In the genomic region with DNA sequence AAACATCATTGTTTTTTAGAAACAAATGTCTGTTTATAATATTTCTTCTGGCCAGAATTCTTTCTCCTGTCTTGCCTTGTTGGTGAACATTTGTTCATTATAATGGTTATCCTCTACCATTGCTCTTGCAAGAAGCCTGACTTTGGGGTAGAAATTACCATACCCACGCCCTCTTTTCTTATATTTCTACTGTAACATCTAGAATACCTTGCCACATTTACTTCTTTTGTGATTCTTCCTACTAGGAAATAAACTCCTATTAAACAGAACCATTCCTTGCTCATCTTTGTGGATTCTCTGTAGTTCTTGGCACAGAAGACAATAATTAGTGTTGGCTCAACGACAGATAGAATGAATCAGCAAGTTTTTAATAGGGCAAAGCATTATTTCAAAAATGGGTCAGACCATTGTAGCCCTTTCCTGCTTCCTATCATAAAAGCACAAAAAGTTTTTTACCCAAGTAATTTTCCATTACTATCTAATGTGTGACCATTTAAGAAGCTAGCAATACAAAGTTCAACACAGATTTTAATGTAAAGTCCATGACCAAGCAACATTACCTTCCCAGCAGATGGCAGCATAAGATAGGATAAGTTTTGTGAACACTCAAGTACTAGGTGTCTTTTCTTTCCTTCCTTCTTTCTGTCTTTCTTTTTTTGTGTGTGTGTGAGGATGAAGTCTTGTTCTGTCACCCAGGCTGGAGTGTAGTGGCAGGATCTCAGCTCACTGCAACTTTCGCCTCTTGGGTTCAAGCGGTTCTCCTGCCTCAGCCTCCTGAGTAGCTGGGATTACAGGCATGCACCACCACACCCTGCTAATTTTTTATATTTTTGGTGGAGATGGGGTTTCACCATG, we compare ENCODE assay signal across 8 cellular contexts.
DNase-seq lines count a peak whose midpoint lies in the region; ATAC-seq and TF ChIP-seq lines count a peak whose summit lies in the region.

No MANE protein-coding gene starts in this region.

- H3K4me3 ChIP-seq in Jurkat, Clone E6-1 (ENCODE audit: low read length), result no peak overlapping the region
- H3K4me3 ChIP-seq in lower lobe of right lung, result no peak overlapping the region

- H3K4me1 ChIP-seq in lower lobe of right lung, result no peaks in the 10 kb centered on the region

- H3K27me3 ChIP-seq in lower lobe of right lung (ENCODE audit: low read depth), result no peaks in the 10 kb centered on the region

- H3K36me3 ChIP-seq in lower lobe of right lung, result no peaks in the 10 kb centered on the region

- ATAC-seq in GM19463 (IDR thresholded peaks at IDR 0.05; ENCODE audit: unreplicated experiment) (peak; percentile 82), lower lobe of right lung (peak; percentile 67 to 74)

- DNase-seq in D341Med (ENCODE audit: low spot score) (peak; percentile 46), NOMO-1 treated with DMSO at 0.1 percent for 48 hours (lab: John Stamatoyannopoulos, UW; ENCODE audit: unreplicated experiment) (peak; percentile 93), lower lobe of right lung (no peak), ecto neural progenitor cell (ENCODE audit: low spot score) (no peak)
- peak; percentile 62 for DNase-seq in Jurkat, Clone E6-1 (ENCODE audit: low read depth, low spot score)
- no peak for DNase-seq in stimulated activated CD4-positive, alpha-beta T cell treated with anti-CD3 and anti-CD28 coated beads, Interleukin-4, amount 100 ng/mL, for 4 hours

- TF ChIP-seq CTCF in lower lobe of right lung (IDR thresholded peaks at IDR 0.05), result peak; percentile 53

- no peaks in the 10 kb centered on the region for H3K9me3 ChIP-seq in lower lobe of right lung

- H3K27ac ChIP-seq in cingulate gyrus (ENCODE audit: low read depth, low read length) (peak overlapping the region; percentile 12), lower lobe of right lung (no peak overlapping the region)

- intact Hi-C loops in lower lobe of right lung (cut with DNase I), result no loop called here

Comparison
In these comparisons a context has a peak if more than half of its experiments do, and no peak if none do; other contexts are left out.
1. DNase-seq: peak in D341Med (single experiment), Jurkat, Clone E6-1 (single experiment) and NOMO-1 treated with DMSO at 0.1 percent for 48 hours (single experiment); none in lower lobe of right lung (single experiment), stimulated activated CD4-positive, alpha-beta T cell treated with anti-CD3 and anti-CD28 coated beads, Interleukin-4, amount 100 ng/mL, for 4 hours (0 of 2) and ecto neural progenitor cell (single experiment).